Comparison of ENCODE assay signal across 14 cellular contexts in the genomic region with DNA sequence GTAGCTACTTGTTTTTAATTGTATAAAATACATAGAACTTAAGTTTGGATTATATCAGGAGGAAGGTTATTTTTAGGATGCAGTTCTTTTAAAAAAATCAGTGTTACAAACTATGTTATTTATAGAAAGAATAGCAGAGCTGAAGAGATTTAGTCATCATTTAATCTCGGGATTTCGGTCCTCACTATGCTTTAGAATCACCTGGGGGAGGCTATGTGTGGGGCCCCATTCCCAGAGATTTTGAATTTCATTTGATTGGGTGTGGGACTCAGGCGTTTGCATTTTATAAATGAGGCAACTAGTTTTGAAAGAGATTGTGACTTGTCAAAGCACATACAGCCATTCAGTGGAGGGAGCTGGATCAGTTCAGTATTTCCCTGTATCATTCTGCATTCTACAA. TPM values are rescaled to one million over a fixed set of nuclear protein-coding genes. Genes with fewer than 3 reads are reported as not detected.
DNase-seq lines count a peak whose midpoint lies in the region; ATAC-seq and TF ChIP-seq lines count a peak whose summit lies in the region.
"Had no signal": no experiment of that assay in that cellular context is flagged by ENCODE, and none has a peak within 500 bp of the region (broad histone marks: within the 10 kb centered on the region; RNA-seq: fewer than 3 reads in every experiment).

No MANE protein-coding gene starts in this region.

- H3K4me2 ChIP-seq in GM23338, result no peak overlapping the region

- H3K27me3 Mint-ChIP-seq in GM23338 (ENCODE audit: insufficient read depth, low read depth, poor library complexity), result no peaks in the 10 kb centered on the region
- H3K27me3 Mint-ChIP-seq: B cell; CD4-positive, alpha-beta T cell had no signal

- peaks cover 12% of the 10 kb centered on the region for H3K4me1 Mint-ChIP-seq in GM23338
- H3K4me1 Mint-ChIP-seq: B cell had no signal

- no peak overlapping the region for H2AFZ ChIP-seq in GM23338

- intact Hi-C loops in ascending aorta (cut with DNase I), result no loop called here

- H3K9me3 ChIP-seq in ascending aorta, result no peaks in the 10 kb centered on the region
- H3K9me3 ChIP-seq in right atrium auricular region, result no peaks in the 10 kb centered on the region
- H3K9me3 ChIP-seq: HAP-1 had no signal

- no peak overlapping the region for H3K27ac ChIP-seq in GM23338 (ENCODE audit: low read depth)
- H3K27ac ChIP-seq in ascending aorta, result peak overlapping the region; percentile 22 to 72
- H3K27ac ChIP-seq in right atrium auricular region, result peak overlapping the region; percentile 13 to 20

- H3K27ac Mint-ChIP-seq in GM23338, result peak overlapping the region; percentile 28; the same call in 1 of the 2 replicates
- H3K27ac Mint-ChIP-seq: B cell; CD4-positive, alpha-beta T cell had no signal

- no peaks in the 10 kb centered on the region for H3K9me2 ChIP-seq in GM23338 (ENCODE audit: insufficient read depth)

- H3K9me3 Mint-ChIP-seq in GM23338, result no peaks in the 10 kb centered on the region
- H3K9me3 Mint-ChIP-seq: CD4-positive, alpha-beta T cell had no signal

- no peaks in the 10 kb centered on the region for H3K27me3 ChIP-seq in GM23338 (ENCODE audit: insufficient read depth)
- H3K27me3 ChIP-seq in ascending aorta, result no peaks in the 10 kb centered on the region
- H3K27me3 ChIP-seq in right atrium auricular region, result no peaks in the 10 kb centered on the region

- TF ChIP-seq CTCF in GM23338 (conservative IDR thresholded peaks at IDR 0.05; ENCODE audit: low read depth in 2 of 2) (no peak), ascending aorta (IDR thresholded peaks at IDR 0.05) (no peak), right atrium auricular region (IDR thresholded peaks at IDR 0.05) (no peak)

- H3K36me3 ChIP-seq in GM23338 (ENCODE audit: insufficient read depth) (peaks cover 28% of the 10 kb centered on the region; the same call in 1 of the 2 replicates), ascending aorta (peaks cover 24 to 64% of the 10 kb centered on the region in 2 donors), right atrium auricular region (peaks cover 54% of the 10 kb centered on the region)

- no peak overlapping the region for H3K4me3 Mint-ChIP-seq in GM23338
- H3K4me3 Mint-ChIP-seq: B cell; CD4-positive, alpha-beta T cell had no signal

- H3K4me3 ChIP-seq in GM23338 (no peak overlapping the region), ascending aorta (no peak overlapping the region), right atrium auricular region (no peak overlapping the region)
- H3K4me3 ChIP-seq: HAP-1 had no signal

- no peaks in the 10 kb centered on the region for H3F3A ChIP-seq in GM23338 (replicated peaks; ENCODE audit: low read depth)

- H3K36me3 Mint-ChIP-seq in GM23338 (ENCODE audit: low read depth), result peaks cover 49% of the 10 kb centered on the region; the same call in 2 of the 3 replicates

- peaks cover 4% of the 10 kb centered on the region; the same call in 1 of the 2 replicates for H3K79me2 ChIP-seq in GM23338 (replicated peaks; ENCODE audit: insufficient read depth)

- no peak for ATAC-seq in GM23338
- no peak for ATAC-seq in GM18502 (IDR thresholded peaks at IDR 0.05; ENCODE audit: poor library complexity, unreplicated experiment)
- ATAC-seq in GM19455 (IDR thresholded peaks at IDR 0.05; ENCODE audit: unreplicated experiment), result no peak
- ATAC-seq: HepG2 had no signal

- no peaks in the 10 kb centered on the region; the same call in 1 of the 2 replicates for H4K20me1 ChIP-seq in GM23338 (replicated peaks; ENCODE audit: insufficient read depth)

- H3K4me1 ChIP-seq in GM23338 (ENCODE audit: insufficient read depth) (peaks cover 17% of the 10 kb centered on the region), ascending aorta (peaks cover 0 to 8% of the 10 kb centered on the region in 2 donors), right atrium auricular region (peaks cover 0 to 6% of the 10 kb centered on the region in 2 donors)

- no peak for DNase-seq in GM23338 (ENCODE audit: low spot score)
- DNase-seq in ascending aorta (ENCODE audit: low spot score in 2 of 2), result no peak
- no peak for DNase-seq in right atrium auricular region (ENCODE audit: low spot score)
- peak; percentile 37 for DNase-seq in putamen (ENCODE audit: low spot score)
- no peak for DNase-seq in SIG-M5 treated with dmso at 0.1 percent for 504 hours (lab: John Stamatoyannopoulos, UW; ENCODE audit: unreplicated experiment)
- DNase-seq: C1 segment of cervical spinal cord; Calu3; CD4-positive, alpha-beta T cell; DMS 273 treated with DMSO at 0.1 percent for 48 hours had no signal

TF ChIP-seq in GM23338, 12 proteins besides CTCF, POLR2A, EP300 and RAD21 (continues in another document):
- TF ChIP-seq EZH2 (IDR thresholded peaks at IDR 0.05; ENCODE audit: low read depth, unreplicated experiment), result no peak
- no peak for TF ChIP-seq STAT1 (IDR thresholded peaks at IDR 0.05; ENCODE audit: unreplicated experiment)
- TF ChIP-seq, protein P1, sequence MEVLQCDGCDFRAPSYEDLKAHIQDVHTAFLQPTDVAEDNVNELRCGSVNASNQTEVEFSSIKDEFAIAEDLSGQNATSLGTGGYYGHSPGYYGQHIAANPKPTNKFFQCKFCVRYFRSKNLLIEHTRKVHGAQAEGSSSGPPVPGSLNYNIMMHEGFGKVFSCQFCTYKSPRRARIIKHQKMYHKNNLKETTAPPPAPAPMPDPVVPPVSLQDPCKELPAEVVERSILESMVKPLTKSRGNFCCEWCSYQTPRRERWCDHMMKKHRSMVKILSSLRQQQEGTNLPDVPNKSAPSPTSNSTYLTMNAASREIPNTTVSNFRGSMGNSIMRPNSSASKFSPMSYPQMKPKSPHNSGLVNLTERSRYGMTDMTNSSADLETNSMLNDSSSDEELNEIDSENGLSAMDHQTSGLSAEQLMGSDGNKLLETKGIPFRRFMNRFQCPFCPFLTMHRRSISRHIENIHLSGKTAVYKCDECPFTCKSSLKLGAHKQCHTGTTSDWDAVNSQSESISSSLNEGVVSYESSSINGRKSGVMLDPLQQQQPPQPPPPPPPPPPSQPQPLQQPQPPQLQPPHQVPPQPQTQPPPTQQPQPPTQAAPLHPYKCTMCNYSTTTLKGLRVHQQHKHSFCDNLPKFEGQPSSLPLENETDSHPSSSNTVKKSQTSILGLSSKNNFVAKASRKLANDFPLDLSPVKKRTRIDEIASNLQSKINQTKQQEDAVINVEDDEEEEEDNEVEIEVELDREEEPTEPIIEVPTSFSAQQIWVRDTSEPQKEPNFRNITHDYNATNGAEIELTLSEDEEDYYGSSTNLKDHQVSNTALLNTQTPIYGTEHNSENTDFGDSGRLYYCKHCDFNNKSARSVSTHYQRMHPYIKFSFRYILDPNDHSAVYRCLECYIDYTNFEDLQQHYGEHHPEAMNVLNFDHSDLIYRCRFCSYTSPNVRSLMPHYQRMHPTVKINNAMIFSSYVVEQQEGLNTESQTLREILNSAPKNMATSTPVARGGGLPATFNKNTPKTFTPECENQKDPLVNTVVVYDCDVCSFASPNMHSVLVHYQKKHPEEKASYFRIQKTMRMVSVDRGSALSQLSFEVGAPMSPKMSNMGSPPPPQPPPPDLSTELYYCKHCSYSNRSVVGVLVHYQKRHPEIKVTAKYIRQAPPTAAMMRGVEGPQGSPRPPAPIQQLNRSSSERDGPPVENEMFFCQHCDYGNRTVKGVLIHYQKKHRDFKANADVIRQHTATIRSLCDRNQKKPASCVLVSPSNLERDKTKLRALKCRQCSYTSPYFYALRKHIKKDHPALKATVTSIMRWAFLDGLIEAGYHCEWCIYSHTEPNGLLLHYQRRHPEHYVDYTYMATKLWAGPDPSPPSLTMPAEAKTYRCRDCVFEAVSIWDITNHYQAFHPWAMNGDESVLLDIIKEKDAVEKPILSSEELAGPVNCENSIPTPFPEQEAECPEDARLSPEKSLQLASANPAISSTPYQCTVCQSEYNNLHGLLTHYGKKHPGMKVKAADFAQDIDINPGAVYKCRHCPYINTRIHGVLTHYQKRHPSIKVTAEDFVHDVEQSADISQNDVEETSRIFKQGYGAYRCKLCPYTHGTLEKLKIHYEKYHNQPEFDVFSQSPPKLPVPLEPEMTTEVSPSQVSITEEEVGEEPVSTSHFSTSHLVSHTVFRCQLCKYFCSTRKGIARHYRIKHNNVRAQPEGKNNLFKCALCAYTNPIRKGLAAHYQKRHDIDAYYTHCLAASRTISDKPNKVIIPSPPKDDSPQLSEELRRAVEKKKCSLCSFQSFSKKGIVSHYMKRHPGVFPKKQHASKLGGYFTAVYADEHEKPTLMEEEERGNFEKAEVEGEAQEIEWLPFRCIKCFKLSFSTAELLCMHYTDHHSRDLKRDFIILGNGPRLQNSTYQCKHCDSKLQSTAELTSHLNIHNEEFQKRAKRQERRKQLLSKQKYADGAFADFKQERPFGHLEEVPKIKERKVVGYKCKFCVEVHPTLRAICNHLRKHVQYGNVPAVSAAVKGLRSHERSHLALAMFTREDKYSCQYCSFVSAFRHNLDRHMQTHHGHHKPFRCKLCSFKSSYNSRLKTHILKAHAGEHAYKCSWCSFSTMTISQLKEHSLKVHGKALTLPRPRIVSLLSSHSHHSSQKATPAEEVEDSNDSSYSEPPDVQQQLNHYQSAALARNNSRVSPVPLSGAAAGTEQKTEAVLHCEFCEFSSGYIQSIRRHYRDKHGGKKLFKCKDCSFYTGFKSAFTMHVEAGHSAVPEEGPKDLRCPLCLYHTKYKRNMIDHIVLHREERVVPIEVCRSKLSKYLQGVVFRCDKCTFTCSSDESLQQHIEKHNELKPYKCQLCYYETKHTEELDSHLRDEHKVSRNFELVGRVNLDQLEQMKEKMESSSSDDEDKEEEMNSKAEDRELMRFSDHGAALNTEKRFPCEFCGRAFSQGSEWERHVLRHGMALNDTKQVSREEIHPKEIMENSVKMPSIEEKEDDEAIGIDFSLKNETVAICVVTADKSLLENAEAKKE (CRISPR knock-in tag; IDR thresholded peaks at IDR 0.05), result no peak
- no peak for TF ChIP-seq POLR2AphosphoS5 (IDR thresholded peaks at IDR 0.05; ENCODE audit: low read depth)
- TF ChIP-seq EZH2phosphoT487 (IDR thresholded peaks at IDR 0.05; ENCODE audit: unreplicated experiment), result no peak
- TF ChIP-seq JUNB (IDR thresholded peaks at IDR 0.05; ENCODE audit: unreplicated experiment), result no peak
- TF ChIP-seq CREB1 (CRISPR knock-in tag; IDR thresholded peaks at IDR 0.05; ENCODE audit: low read depth), result no peak
- no peak for TF ChIP-seq ZNF331 (CRISPR knock-in tag; IDR thresholded peaks at IDR 0.05; ENCODE audit: low read depth)
- no peak for TF ChIP-seq NANOG (IDR thresholded peaks at IDR 0.05; ENCODE audit: borderline replicate concordance)

RNA-seq across cellular contexts. Expression of a gene that starts 36.8 kb away (rescaled TPM):
- 86.4 and 88.5 TPM in 2 replicates for total RNA-seq in GM23338 (2014; rRNA removed; shearing (Covaris generic))
- 83.5 and 87.6 TPM in 2 replicates for polyA plus RNA-seq in GM23338 (2016; fragmentation: Nextera tagmentation; extraction: Ambion mirVana)
- total RNA-seq in ascending aorta (64.9 TPM), right atrium auricular region (100 to 1,000 TPM in 1 of 2 donors, 10 to 100 TPM in 1; 79.1 to 111 TPM)
